ENCODE assay signal across 1 cellular context in genomic region chr16:10868562-10869469, GRCh38.
TF ChIP-seq lines count a peak whose summit lies in the region.

No MANE protein-coding gene starts in this region.

TF ChIP-seq in GM12878, 131 proteins besides CTCF, POLR2A, EP300 and RAD21 (continued from another document):
- TF ChIP-seq ZNF687 (IDR thresholded peaks at IDR 0.05) (0 out of 2 replicates have a peak, but pooled peaks have one; percentile 11), EGR1 (IDR thresholded peaks at IDR 0.05; ENCODE audit: borderline replicate concordance in 1 of 2, low read depth in 2 of 2, low read length in 2 of 2) (peak in 1 of 2 experiments; percentile 42; a peak in 1 of 3 replicates), ZBED1 (IDR thresholded peaks at IDR 0.05; ENCODE audit: borderline replicate concordance) (no peak), JUNB (IDR thresholded peaks at IDR 0.05) (peak; percentile 22; the same call in 1 of the 2 replicates), IKZF1 (conservative IDR thresholded peaks at IDR 0.05) (peak; percentile 94), NBN (IDR thresholded peaks at IDR 0.05) (peak; percentile 50; the same call in 1 of the 2 replicates), RB1 (IDR thresholded peaks at IDR 0.05; ENCODE audit: borderline replicate concordance) (no peak), CREM (IDR thresholded peaks at IDR 0.05; ENCODE audit: low read depth) (0 out of 2 replicates have a peak, but pooled peaks have one; percentile 24), BCL3 (IDR thresholded peaks at IDR 0.05; ENCODE audit: borderline replicate concordance, insufficient read depth, low read depth, low read length, poor library complexity, severe bottlenecking) (no peak), TCF12 (IDR thresholded peaks at IDR 0.05; ENCODE audit: low read depth, low read length) (0 out of 2 replicates have a peak, but pooled peaks have one; percentile 42), EED (IDR thresholded peaks at IDR 0.05; ENCODE audit: low read depth) (peak; percentile 90), IKZF2 (IDR thresholded peaks at IDR 0.05) (peak; percentile 86 to 91), CBFB (IDR thresholded peaks at IDR 0.05; ENCODE audit: low read depth) (peak; percentile 48; the same call in 1 of the 2 replicates), MEF2B (IDR thresholded peaks at IDR 0.05; ENCODE audit: partially characterized antibody, poor library complexity, severe bottlenecking) (peak; percentile 90), HCFC1 (IDR thresholded peaks at IDR 0.05; ENCODE audit: low read length) (no peak), HDAC2 (IDR thresholded peaks at IDR 0.05) (no peak), WRNIP1 (IDR thresholded peaks at IDR 0.05; ENCODE audit: borderline replicate concordance, low read depth, low read length) (0 out of 2 replicates have a peak, but pooled peaks have one; percentile 19), NFXL1 (IDR thresholded peaks at IDR 0.05; ENCODE audit: borderline replicate concordance) (no peak), ZNF217 (IDR thresholded peaks at IDR 0.05) (peak; percentile 51; the same call in 1 of the 2 replicates), SPI1 (IDR thresholded peaks at IDR 0.05; ENCODE audit: borderline replicate concordance, insufficient read depth, low read depth, low read length) (peak; percentile 78; the same call in 1 of the 2 replicates), RELB (IDR thresholded peaks at IDR 0.05; ENCODE audit: low read depth) (peak; percentile 64; the same call in 1 of the 2 replicates), ETV6 (conservative IDR thresholded peaks at IDR 0.05 in 1 of 2, IDR thresholded peaks at IDR 0.05 in 1 of 2; ENCODE audit: borderline replicate concordance in 1 of 2, low read depth in 1 of 2) (peak in 1 of 2 experiments; percentile 75; a peak in 1 of 4 replicates), NR2C1 (IDR thresholded peaks at IDR 0.05) (no peak), RCOR1 (conservative IDR thresholded peaks at IDR 0.05; ENCODE audit: low read depth, low read length) (no peak), MEF2A (IDR thresholded peaks at IDR 0.05; ENCODE audit: insufficient read depth, low read depth, low read length) (0 out of 2 replicates have a peak, but pooled peaks have one; percentile 49), NR2F1 (conservative IDR thresholded peaks at IDR 0.05) (peak; percentile 79), MTA2 (IDR thresholded peaks at IDR 0.05; ENCODE audit: low read depth) (peak; percentile 75), MAX (IDR thresholded peaks at IDR 0.05; ENCODE audit: low read depth, low read length) (peak; percentile 51; the same call in 1 of the 2 replicates), FOXK2 (IDR thresholded peaks at IDR 0.05) (peak; percentile 60), CUX1 (IDR thresholded peaks at IDR 0.05; ENCODE audit: insufficient replicate concordance, low read depth, low read length) (peak; percentile 12), GATAD2B (conservative IDR thresholded peaks at IDR 0.05; ENCODE audit: low read depth) (peak; percentile 80), POLR2AphosphoS5 (IDR thresholded peaks at IDR 0.05; ENCODE audit: low read length) (peak; percentile 31; the same call in 1 of the 2 replicates), TBL1XR1 (IDR thresholded peaks at IDR 0.05; ENCODE audit: low read depth, low read length) (peak; percentile 91), USF1 (IDR thresholded peaks at IDR 0.05; ENCODE audit: borderline replicate concordance, extremely low read length, insufficient read depth, low read depth, low read length) (peak; percentile 47), BACH1 (IDR thresholded peaks at IDR 0.05; ENCODE audit: borderline replicate concordance) (0 out of 2 replicates have a peak, but pooled peaks have one; percentile 23), BHLHE40 (IDR thresholded peaks at IDR 0.05; ENCODE audit: borderline replicate concordance in 1 of 2, low read depth in 2 of 2, low read length in 1 of 2) (peak; percentile 87 to 92), KDM1A (IDR thresholded peaks at IDR 0.05; ENCODE audit: borderline replicate concordance) (no peak), SMARCA5 (IDR thresholded peaks at IDR 0.05) (peak; percentile 85; the same call in 1 of the 2 replicates), USF2 (IDR thresholded peaks at IDR 0.05; ENCODE audit: borderline replicate concordance, low read depth, low read length) (peak; percentile 36; the same call in 1 of the 2 replicates), CHD2 (IDR thresholded peaks at IDR 0.05; ENCODE audit: borderline replicate concordance, low read depth, low read length) (peak; percentile 85)
